In the genomic region with DNA sequence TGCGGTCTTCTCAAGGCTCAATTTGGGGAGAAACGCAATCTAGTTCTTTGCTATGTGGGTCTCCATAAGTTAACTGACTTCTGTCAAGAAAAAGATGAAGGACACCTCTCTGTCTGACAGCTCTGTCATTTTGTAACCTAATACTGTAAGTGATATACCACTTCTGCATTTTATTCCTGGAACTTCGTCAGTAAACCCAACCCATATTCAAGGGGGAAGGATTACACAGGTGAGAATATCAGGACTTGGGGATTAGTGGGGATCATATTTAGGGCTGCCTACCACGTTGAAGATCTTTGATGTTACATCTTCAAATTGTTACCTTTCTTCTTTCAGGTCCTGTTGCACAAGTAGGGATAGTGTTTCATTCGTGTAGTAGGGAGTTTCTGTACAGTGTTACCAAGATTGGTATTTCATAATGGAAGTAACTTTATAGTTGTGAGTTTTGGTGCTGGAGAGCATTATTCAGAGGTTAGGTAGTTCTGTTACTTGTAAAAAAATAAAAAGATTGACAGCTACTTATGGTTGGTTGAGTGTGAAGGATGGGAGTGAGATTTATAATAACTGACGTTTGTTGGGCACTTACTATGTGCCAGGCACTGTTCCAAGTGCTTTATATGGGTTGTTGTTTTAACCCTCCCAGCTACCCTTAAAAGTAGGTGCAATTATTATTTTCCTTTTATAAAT, we compare ENCODE assay signal across 8 cellular contexts. TPM values are rescaled to one million over a fixed set of nuclear protein-coding genes. Genes with fewer than 3 reads are reported as not detected.
A peak's percentile ranks its signal among the peaks of the same experiment; 100 is the strongest.
DNase-seq lines count a peak whose midpoint lies in the region; ATAC-seq and TF ChIP-seq lines count a peak whose summit lies in the region.

No MANE protein-coding gene starts in this region.

- H3K4me3 ChIP-seq in heart left ventricle (peak overlapping the region in 10 of 12 donors; percentile 73 to 100 (median 98)), SK-N-MC (peak overlapping the region; percentile 86), iPS-15b (ENCODE audit: low read depth, low read length) (peak overlapping the region; percentile 91), tibial nerve (peak overlapping the region in 3 of 4 donors; percentile 45 to 99 (median 97))

- TF ChIP-seq POLR2A in heart left ventricle (IDR thresholded peaks at IDR 0.05) (no peak), tibial nerve (IDR thresholded peaks at IDR 0.05) (no peak)

- DNase-seq in heart left ventricle (no peak), left ventricle myocardium superior (no peak), SK-N-MC (ENCODE audit: low read depth, low spot score) (no peak), tibial nerve (ENCODE audit: low spot score in 2 of 2) (no peak)
- DNase-seq in stimulated activated CD8-positive, alpha-beta memory T cell treated with anti-CD3 and anti-CD28 coated beads, Interleukin-4, amount 100 ng/mL, for 48 hours, result no peak

- H3K36me3 ChIP-seq in heart left ventricle, result peaks cover 0 to 11% (median 7%) of the 10 kb centered on the region in 9 donors
- peaks cover 7% of the 10 kb centered on the region for H3K36me3 ChIP-seq in SK-N-MC (ENCODE audit: insufficient read depth, low read length)
- H3K36me3 ChIP-seq in iPS-15b (ENCODE audit: control insufficient read depth, insufficient read depth, low read length), result no peaks in the 10 kb centered on the region
- H3K36me3 ChIP-seq in tibial nerve, result peaks cover 0 to 8% (median 0%) of the 10 kb centered on the region in 3 donors

- H3K27me3 ChIP-seq in heart left ventricle (no peaks in the 10 kb centered on the region), iPS-15b (ENCODE audit: control insufficient read depth, insufficient read depth, low read length) (peaks cover 4% of the 10 kb centered on the region), tibial nerve (no peaks in the 10 kb centered on the region)

- intact Hi-C loops in heart left ventricle (cut with DNase I) (no loop called here), left ventricle myocardium superior (cut with micrococcal nuclease) (no loop called here)

- H3K4me1 ChIP-seq in heart left ventricle, result peaks cover 0 to 30% (median 22%) of the 10 kb centered on the region in 12 donors
- no peaks in the 10 kb centered on the region for H3K4me1 ChIP-seq in iPS-15b (ENCODE audit: control insufficient read depth, insufficient read depth, low read length)
- peaks cover 0 to 43% (median 16%) of the 10 kb centered on the region in 4 donors for H3K4me1 ChIP-seq in tibial nerve

- H3K9me3 ChIP-seq in heart left ventricle (no peaks in the 10 kb centered on the region), SK-N-MC (ENCODE audit: low read depth, low read length) (no peaks in the 10 kb centered on the region), iPS-15b (ENCODE audit: control insufficient read depth, insufficient read depth, low read length) (no peaks in the 10 kb centered on the region), tibial nerve (no peaks in the 10 kb centered on the region)

- no peak for TF ChIP-seq CTCF in heart left ventricle (IDR thresholded peaks at IDR 0.05)
- no peak for TF ChIP-seq CTCF in tibial nerve (IDR thresholded peaks at IDR 0.05)

- no peak for TF ChIP-seq EP300 in tibial nerve (IDR thresholded peaks at IDR 0.05)

- H3K9ac ChIP-seq in SK-N-MC (ENCODE audit: insufficient read length), result peak overlapping the region; percentile 95
- no peak overlapping the region for H3K9ac ChIP-seq in iPS-15b (ENCODE audit: low read depth, low read length)

- ATAC-seq in heart left ventricle, result no peak
- no peak for ATAC-seq in left ventricle myocardium superior
- no peak for ATAC-seq in GM19395 (IDR thresholded peaks at IDR 0.05; ENCODE audit: unreplicated experiment)
- ATAC-seq in HG03039 (IDR thresholded peaks at IDR 0.05; ENCODE audit: unreplicated experiment), result no peak

- 59 to 65% (median 62%) methylated on average over 6 of the region's 6 CpGs for WGBS in heart left ventricle, 4 donors
- WGBS in tibial nerve, 2 donors, result 58 to 60% methylated on average over 6 of the region's 6 CpGs

- no peak overlapping the region for H3K27ac ChIP-seq in heart left ventricle
- no peak overlapping the region for H3K27ac ChIP-seq in SK-N-MC
- no peak overlapping the region for H3K27ac ChIP-seq in tibial nerve

RNA-seq across cellular contexts. Expression of a gene that starts 1.6 kb away (rescaled TPM):
- total RNA-seq in heart left ventricle, result 10 to 100 TPM in 1 of 9 donors, 1 to 10 TPM in 8; 4.8 to 12.8 (median 5.8) TPM
- 1 to 10 TPM; 2.5 to 3.4 TPM for polyA plus RNA-seq in heart left ventricle
- total RNA-seq in left ventricle myocardium superior, result 6.6 TPM
- 10 to 100 TPM; 32.1 to 42.1 (median 34.7) TPM for total RNA-seq in tibial nerve
